Comparison of ENCODE assay signal across 19 cellular contexts in genomic region chr15:70084461-70084860, GRCh38. TPM values are rescaled to one million over a fixed set of nuclear protein-coding genes. Genes with fewer than 3 reads are reported as not detected.
DNase-seq lines count a peak whose midpoint lies in the region; ATAC-seq and TF ChIP-seq lines count a peak whose summit lies in the region.
"Had no signal": no experiment of that assay in that cellular context is flagged by ENCODE, and none has a peak within 500 bp of the region (broad histone marks: within the 10 kb centered on the region; RNA-seq: fewer than 3 reads in every experiment).

No MANE protein-coding gene starts in this region.

- no peak overlapping the region for H3K9ac ChIP-seq in smooth muscle cell (ENCODE audit: low read depth)
- H3K9ac ChIP-seq: neural progenitor cell had no signal

- H3K79me2 ChIP-seq in OCI-LY7 (ENCODE audit: insufficient read depth, low read depth, low read length): peaks cover 9% of the 10 kb centered on the region; the same call in 1 of the 2 replicates
- H3K79me2 ChIP-seq in smooth muscle cell (ENCODE audit: low read depth): peaks cover 96% of the 10 kb centered on the region
- peaks cover 81% of the 10 kb centered on the region for H3K79me2 ChIP-seq in osteoblast (ENCODE audit: insufficient read depth, low read length)

- H3K4me2 ChIP-seq in OCI-LY7 (ENCODE audit: low read length) (peak overlapping the region; percentile 70), smooth muscle cell (no peak overlapping the region), osteoblast (ENCODE audit: insufficient read depth, low read length) (no peak overlapping the region)

- no peak overlapping the region for H3K27ac ChIP-seq in CD8-positive, alpha-beta T cell (ENCODE audit: low read depth, low read length)
- peak overlapping the region; percentile 48 for H3K27ac ChIP-seq in OCI-LY7 (ENCODE audit: low read depth, low read length, poor library complexity, severe bottlenecking)
- H3K27ac ChIP-seq in smooth muscle cell (ENCODE audit: low read depth): no peak overlapping the region
- H3K27ac ChIP-seq in osteoblast (ENCODE audit: low read depth, low read length): no peak overlapping the region
- H3K27ac ChIP-seq: neural progenitor cell had no signal

- H4K20me1 ChIP-seq in OCI-LY7 (ENCODE audit: insufficient read depth, low read length) (peaks cover 5% of the 10 kb centered on the region; the same call in 1 of the 2 replicates), smooth muscle cell (ENCODE audit: low read depth) (peaks cover 100% of the 10 kb centered on the region), osteoblast (ENCODE audit: insufficient read depth, low read length) (peaks cover 88% of the 10 kb centered on the region)

- no peaks in the 10 kb centered on the region for H3K9me3 Mint-ChIP-seq in CD8-positive, alpha-beta T cell
- no peaks in the 10 kb centered on the region for H3K9me3 Mint-ChIP-seq in memory B cell
- H3K9me3 Mint-ChIP-seq: brain, neural progenitor cell had no signal

- peaks cover 77% of the 10 kb centered on the region for H3K4me1 Mint-ChIP-seq in CD8-positive, alpha-beta T cell (ENCODE audit: low read depth)
- peaks cover 55% of the 10 kb centered on the region for H3K4me1 Mint-ChIP-seq in memory B cell

- H3K27me3 ChIP-seq in CD8-positive, alpha-beta T cell (ENCODE audit: insufficient read depth, low read length): no peaks in the 10 kb centered on the region
- H3K27me3 ChIP-seq in smooth muscle cell (ENCODE audit: low read depth): no peaks in the 10 kb centered on the region
- H3K27me3 ChIP-seq in osteoblast (ENCODE audit: insufficient read depth, low read length): no peaks in the 10 kb centered on the region
- H3K27me3 ChIP-seq: neural progenitor cell had no signal

- POLR2A ChIA-PET in CD8-positive, alpha-beta T cell (lab: Charles Lee): no interaction called here
- POLR2A ChIA-PET in OCI-LY7 (lab: Charles Lee): no interaction called here

- H3K27ac Mint-ChIP-seq in CD8-positive, alpha-beta T cell: no peak overlapping the region
- peak overlapping the region; percentile 73 for H3K27ac Mint-ChIP-seq in memory B cell
- H3K27ac Mint-ChIP-seq: progenitor cell of endocrine pancreas had no signal

- no peak for TF ChIP-seq CTCF in CD8-positive, alpha-beta T cell (IDR thresholded peaks at IDR 0.05)
- TF ChIP-seq CTCF in OCI-LY7 (conservative IDR thresholded peaks at IDR 0.05; ENCODE audit: low read length) (no peak), smooth muscle cell (IDR thresholded peaks at IDR 0.05; ENCODE audit: borderline replicate concordance, insufficient read depth, poor library complexity, severe bottlenecking) (no peak), osteoblast (IDR thresholded peaks at IDR 0.05; ENCODE audit: extremely low read depth, low read depth, low read length) (no peak)

- H3K4me3 Mint-ChIP-seq in CD8-positive, alpha-beta T cell: peak overlapping the region; percentile 11
- H3K4me3 Mint-ChIP-seq in memory B cell: peak overlapping the region; percentile 29

- H3K27me3 Mint-ChIP-seq in CD8-positive, alpha-beta T cell (ENCODE audit: low read depth): no peaks in the 10 kb centered on the region
- no peaks in the 10 kb centered on the region for H3K27me3 Mint-ChIP-seq in memory B cell
- H3K27me3 Mint-ChIP-seq: progenitor cell of endocrine pancreas had no signal

- no peaks in the 10 kb centered on the region for H3K9me3 ChIP-seq in CD8-positive, alpha-beta T cell (ENCODE audit: low read length)
- H3K9me3 ChIP-seq in OCI-LY7 (ENCODE audit: low read length) (no peaks in the 10 kb centered on the region), smooth muscle cell (replicated peaks; ENCODE audit: low read depth) (no peaks in the 10 kb centered on the region), osteoblast (ENCODE audit: low read depth, low read length) (no peaks in the 10 kb centered on the region)

- peaks cover 25% of the 10 kb centered on the region for H3K36me3 ChIP-seq in CD8-positive, alpha-beta T cell (ENCODE audit: insufficient read depth, low read length)
- peaks cover 90% of the 10 kb centered on the region for H3K36me3 ChIP-seq in OCI-LY7 (ENCODE audit: insufficient read depth, low read length)
- peaks cover 7% of the 10 kb centered on the region for H3K36me3 ChIP-seq in smooth muscle cell (ENCODE audit: low read depth)
- peaks cover 80% of the 10 kb centered on the region for H3K36me3 ChIP-seq in osteoblast (ENCODE audit: insufficient read depth, low read length)
- H3K36me3 ChIP-seq: neural progenitor cell had no signal

- 64% methylated on average over 6 of the region's 6 CpGs for WGBS in smooth muscle cell (ENCODE audit: low lambda C conversion rate)

- CTCF ChIA-PET in CD8-positive, alpha-beta T cell (lab: Charles Lee): no interaction called here
- CTCF ChIA-PET in OCI-LY7 (lab: Charles Lee; ENCODE audit: unreplicated experiment): no interaction called here

- peaks cover 15% of the 10 kb centered on the region for H3F3A ChIP-seq in smooth muscle cell (ENCODE audit: low read depth)

- no peak overlapping the region for H3K4me3 ChIP-seq in CD8-positive, alpha-beta T cell (ENCODE audit: low read depth, low read length)
- H3K4me3 ChIP-seq in OCI-LY7 (ENCODE audit: low read depth, low read length, poor library complexity, severe bottlenecking) (peak overlapping the region; percentile 45), smooth muscle cell (no peak overlapping the region), osteoblast (ENCODE audit: insufficient read depth, low read length) (no peak overlapping the region)

- DNase-seq in CD8-positive, alpha-beta T cell: no peak
- DNase-seq in OCI-LY7 (ENCODE audit: low spot score) (no peak), memory B cell (ENCODE audit: low spot score in 2 of 2) (no peak), NCI-H2107 treated with DMSO at 0.1 percent for 48 hours (lab: John Stamatoyannopoulos, UW; ENCODE audit: unreplicated experiment) (no peak), smooth muscle cell (lab: John Stamatoyannopoulos, UW; ENCODE audit: unreplicated experiment) (no peak), osteoblast (ENCODE audit: insufficient read length, low spot score, missing footprints) (no peak), NCI-H748 (lab: John Stamatoyannopoulos, UW; ENCODE audit: unreplicated experiment) (no peak)
- DNase-seq: COR-L47; cortex of kidney; DND-41; head of caudate nucleus; left colon; MV-4-11; NCI-H187 treated with DMSO at 0.1 percent for 48 hours; stimulated activated CD4-positive, alpha-beta T cell treated with anti-CD3 and anti-CD28 coated beads, Interleukin-2, amount 100 ng/mL, for 24 hours had no signal

- H3K9me2 ChIP-seq in OCI-LY7 (ENCODE audit: insufficient read depth, low read length): no peaks in the 10 kb centered on the region

- no peak for ATAC-seq in CD8-positive, alpha-beta T cell
- ATAC-seq in GM18867 (IDR thresholded peaks at IDR 0.05; ENCODE audit: unreplicated experiment) (peak; percentile 28), memory B cell (ENCODE audit: low read depth) (no peak)
- ATAC-seq: left colon had no signal

- intact Hi-C loops in CD8-positive, alpha-beta T cell (cut with DNase I, micrococcal nuclease): no loop called here
- intact Hi-C loops in OCI-LY7 (cut with micrococcal nuclease; ENCODE audit: unreplicated experiment): loop anchor here (5.0 kb wide), 1 partner anchor 47 kb away; no protein-coding TSS in a partner anchor

- peaks cover 38% of the 10 kb centered on the region for H3K4me1 ChIP-seq in CD8-positive, alpha-beta T cell (ENCODE audit: insufficient read depth, low read length)
- H3K4me1 ChIP-seq in OCI-LY7 (ENCODE audit: insufficient read depth, low read length, poor library complexity, severe bottlenecking) (peaks cover 50% of the 10 kb centered on the region), smooth muscle cell (ENCODE audit: low read depth) (peaks cover 53% of the 10 kb centered on the region), osteoblast (ENCODE audit: insufficient read depth, low read length) (peaks cover 5% of the 10 kb centered on the region)

- peaks cover 90% of the 10 kb centered on the region for H3K36me3 Mint-ChIP-seq in CD8-positive, alpha-beta T cell
- H3K36me3 Mint-ChIP-seq in memory B cell: peaks cover 49% of the 10 kb centered on the region

- H2AFZ ChIP-seq in OCI-LY7 (ENCODE audit: low read length) (no peak overlapping the region), smooth muscle cell (ENCODE audit: low read depth) (no peak overlapping the region), osteoblast (ENCODE audit: low read length) (no peak overlapping the region)
- H2AFZ ChIP-seq: neural progenitor cell had no signal

- BruUV-seq in OCI-LY7 (replicated peaks; lab: Mats Ljungman, UMichigan): no TSS peak

RNA-seq across cellular contexts. Expression of gene TLE3, which starts 13.3 kb away (rescaled TPM):
- 100 to 1,000 TPM; 198 to 201 TPM for total RNA-seq in CD8-positive, alpha-beta T cell
- 19.7 and 37.9 TPM in 2 replicates for total RNA-seq in OCI-LY7 (2014; rRNA removed; shearing (Covaris generic))
- total RNA-seq in OCI-LY7 (2022): 31.9 and 35.7 TPM in 2 replicates
- total RNA-seq in smooth muscle cell: 46.9 and 53.2 TPM in 2 replicates
- polyA plus RNA-seq in smooth muscle cell: 39.7 and 50.9 TPM in 2 replicates
- total RNA-seq in osteoblast: 21.5 and 29.7 TPM in 2 replicates
